ENCODE assay signal across 10 cellular contexts in the genomic region with DNA sequence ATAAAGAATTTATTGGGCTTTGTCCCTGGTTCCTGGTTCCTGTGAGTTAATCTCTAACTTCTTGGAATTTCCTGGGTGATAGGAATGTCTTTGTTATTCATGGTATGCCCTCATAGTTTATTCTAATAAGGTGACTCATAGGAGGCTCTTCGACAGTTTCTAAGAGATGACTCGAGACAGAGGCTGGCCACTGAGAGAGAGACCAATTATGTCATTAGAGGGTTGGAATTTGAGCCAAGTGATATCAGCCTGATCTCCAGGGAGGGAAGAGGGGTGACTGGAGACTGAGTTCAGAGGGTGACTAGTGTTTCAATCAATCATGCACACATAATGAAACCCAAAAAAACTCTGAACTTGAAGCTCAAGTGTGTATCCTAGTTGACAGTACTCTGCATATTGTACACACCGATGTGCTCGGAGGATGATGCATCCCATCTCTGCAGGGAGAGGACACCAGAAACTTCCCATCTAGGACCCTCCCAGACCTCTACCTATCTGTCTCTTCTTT.
A peak's percentile ranks its signal among the peaks of the same experiment; 100 is the strongest.
DNase-seq lines count a peak whose midpoint lies in the region; ATAC-seq and TF ChIP-seq lines count a peak whose summit lies in the region.
"Had no signal": no experiment of that assay in that cellular context is flagged by ENCODE, and none has a peak within 500 bp of the region (broad histone marks: within the 10 kb centered on the region; RNA-seq: fewer than 3 reads in every experiment).

No MANE protein-coding gene starts in this region.

- TF ChIP-seq POLR2A in body of pancreas (IDR thresholded peaks at IDR 0.05) = no peak

- H3K36me3 ChIP-seq in BJ (ENCODE audit: control insufficient read depth, insufficient read depth, low read length) (no peaks in the 10 kb centered on the region), body of pancreas (replicated peaks in 1 of 2; ENCODE audit: insufficient read depth in 1 of 2, low read depth in 2 of 2) (no peaks in the 10 kb centered on the region), left lung (no peaks in the 10 kb centered on the region)
- H3K36me3 ChIP-seq: heart left ventricle had no signal

- DNase-seq in BJ (ENCODE audit: low read depth) (peak; percentile 85), LHCN-M2 (ENCODE audit: low read depth) (peak; percentile 97), body of pancreas (peak in 2 of 4 donors; percentile 30 to 41), left lung (no peak), GM13977 (ENCODE audit: low spot score) (no peak)
- no peak for DNase-seq in stimulated activated CD4-positive, alpha-beta T cell treated with anti-CD3 and anti-CD28 coated beads, Interleukin-15, amount 100 ng/mL, for 24 hours
- no peak for DNase-seq in stimulated activated naive CD4-positive, alpha-beta T cell treated with Interleukin-2 at 50 U/mL for 16 hours (lab: John Stamatoyannopoulos, UW)
- DNase-seq: activated CD4-positive, alpha-beta T cell treated with anti-CD3 and anti-CD28 coated beads, Interleukin-2, amount 10 ng/mL, durations not matched to agents 7 days and 5 days; heart left ventricle had no signal

- WGBS in body of pancreas, 2 donors = 28 to 38% methylated on average over 4 of the region's 4 CpGs

- CTCF ChIA-PET in BJ (lab: Yijun Ruan, JAX) = interaction anchor here (0.6 kb wide), 1 partner anchor 88 kb away, joined by 3 read pairs; no protein-coding TSS in a partner anchor

- TF ChIP-seq CTCF in BJ (IDR thresholded peaks at IDR 0.05; ENCODE audit: insufficient read depth, low read depth, low read length) (no peak), body of pancreas (IDR thresholded peaks at IDR 0.05) (no peak), left lung (IDR thresholded peaks at IDR 0.05) (no peak), GM13977 (IDR thresholded peaks at IDR 0.05; ENCODE audit: extremely low read depth, insufficient read depth, missing control alignments) (no peak)

- H3K27ac ChIP-seq in body of pancreas (peak overlapping the region; percentile 16 to 78 (median 39)), left lung (peak overlapping the region in 1 of 2 donors; percentile 33)
- H3K27ac ChIP-seq: heart left ventricle had no signal

- POLR2A ChIA-PET in BJ (lab: Charles Lee) = no interaction called here

- in situ Hi-C loops in GM13977 (cut with MboI; ENCODE audit: low pct_unique_long_range_greater_than_20kb, low sequenced_read_pairs, unreplicated experiment) = no loop called here

- intact Hi-C loops in body of pancreas (cut with DNase I) = no loop called here
- intact Hi-C loops in left lung (cut with DNase I) = no loop called here

- ATAC-seq in body of pancreas (peak; percentile 98), left lung (peak; percentile 98), HG03045 (IDR thresholded peaks at IDR 0.05; ENCODE audit: unreplicated experiment) (no peak)
- ATAC-seq: heart left ventricle had no signal

- H3K4me1 ChIP-seq in body of pancreas (no peaks in the 10 kb centered on the region), left lung (no peaks in the 10 kb centered on the region)
- H3K4me1 ChIP-seq: heart left ventricle had no signal

- H3K4me3 ChIP-seq in BJ (ENCODE audit: low read depth, low read length) = no peak overlapping the region
- H3K4me3 ChIP-seq in body of pancreas = no peak overlapping the region
- H3K4me3 ChIP-seq in left lung = no peak overlapping the region
- H3K4me3 ChIP-seq: heart left ventricle had no signal

- H3K27me3 ChIP-seq in BJ (ENCODE audit: control insufficient read depth, insufficient read depth, low read length) = no peaks in the 10 kb centered on the region
- no peaks in the 10 kb centered on the region for H3K27me3 ChIP-seq in body of pancreas
- no peaks in the 10 kb centered on the region for H3K27me3 ChIP-seq in left lung

- H3K9me3 ChIP-seq in body of pancreas = peaks cover 0 to 1% (median 0%) of the 10 kb centered on the region in 3 donors
- H3K9me3 ChIP-seq in left lung = peaks cover 0 to 11% of the 10 kb centered on the region in 2 donors

Comparison
In these comparisons a context has a peak if more than half of its experiments do, and no peak if none do; other contexts are left out.
1. DNase-seq: peak in BJ (single experiment) and LHCN-M2 (single experiment); none in left lung (0 of 2), stimulated activated CD4-positive, alpha-beta T cell treated with anti-CD3 and anti-CD28 coated beads, Interleukin-15, amount 100 ng/mL, for 24 hours (single experiment), stimulated activated naive CD4-positive, alpha-beta T cell treated with Interleukin-2 at 50 U/mL for 16 hours (single experiment) and GM13977 (single experiment).